ENCODE assay signal across 1 cellular context in the genomic region with DNA sequence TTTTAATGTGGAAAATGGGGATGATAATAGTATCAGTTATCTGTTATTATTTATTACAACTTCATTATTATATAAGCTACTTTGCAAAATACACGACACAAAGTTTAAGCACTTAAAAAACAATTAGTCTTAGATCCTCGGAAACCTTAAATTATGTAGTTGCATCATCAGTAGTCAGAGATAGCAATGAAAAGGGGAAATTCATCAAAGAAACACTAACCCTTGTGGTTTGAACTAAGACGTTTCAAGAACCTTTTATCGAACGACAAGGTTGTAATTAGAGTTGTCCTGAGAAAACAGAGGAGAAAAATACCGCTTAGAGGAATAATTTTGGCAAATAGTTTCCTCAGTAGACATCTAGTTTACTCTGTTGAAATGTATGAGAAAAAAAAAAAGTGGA.
TF ChIP-seq lines count a peak whose summit lies in the region.

No MANE protein-coding gene starts in this region.

TF ChIP-seq in A549, 52 proteins besides CTCF, POLR2A, EP300 and RAD21 (continued from another document):
- TF ChIP-seq ELK1 (IDR thresholded peaks at IDR 0.05; ENCODE audit: low read depth, low read length), result no peak
- TF ChIP-seq HDAC2 (IDR thresholded peaks at IDR 0.05), result no peak
- TF ChIP-seq ZFP36 (IDR thresholded peaks at IDR 0.05; ENCODE audit: borderline replicate concordance, partially characterized antibody), result no peak
- TF ChIP-seq CHD4 (IDR thresholded peaks at IDR 0.05; ENCODE audit: borderline replicate concordance), result no peak
- TF ChIP-seq MAZ (IDR thresholded peaks at IDR 0.05; ENCODE audit: borderline replicate concordance, low read depth, low read length), result no peak
- no peak for TF ChIP-seq SREBF2 (IDR thresholded peaks at IDR 0.05)
- TF ChIP-seq FOSL2 (IDR thresholded peaks at IDR 0.05), result no peak
- no peak for TF ChIP-seq FOSL2 (CRISPR knock-in tag; IDR thresholded peaks at IDR 0.05)
